8 cellular contexts compared by ENCODE assay signal in genomic region chr6:116217069-116217468, GRCh38. TPM values are rescaled to one million over a fixed set of nuclear protein-coding genes. Genes with fewer than 3 reads are reported as not detected.
DNase-seq lines count a peak whose midpoint lies in the region; ATAC-seq and TF ChIP-seq lines count a peak whose summit lies in the region.

No MANE protein-coding gene starts in this region.

- DNase-seq in NCI-H2081 (lab: John Stamatoyannopoulos, UW): peak; percentile 16 to 30
- no peak for DNase-seq in NCI-H2081 treated with DMSO at 0.1 percent for 48 hours (lab: John Stamatoyannopoulos, UW)
- peak; percentile 38 for DNase-seq in RPMI7951 (ENCODE audit: low read depth)
- peak; percentile 60 to 74 for DNase-seq in erythroblast (lab: John Stamatoyannopoulos, UW)
- no peak for DNase-seq in T-helper 9 cell
- DNase-seq in cortex of kidney (lab: John Stamatoyannopoulos, UW): no peak

- H3K27ac ChIP-seq in neural cell (ENCODE audit: low read length): no peak overlapping the region

- TF ChIP-seq POLR2A in erythroblast (IDR thresholded peaks at IDR 0.05; ENCODE audit: low read length): no peak

- peak; percentile 57 for ATAC-seq in HG03135 (IDR thresholded peaks at IDR 0.05; ENCODE audit: unreplicated experiment)

- H3K4me2 ChIP-seq in neural cell (ENCODE audit: low read length): no peak overlapping the region

- H3K27me3 ChIP-seq in neural cell (ENCODE audit: insufficient read depth, low read depth, low read length): no peaks in the 10 kb centered on the region

- H2AFZ ChIP-seq in neural cell (ENCODE audit: low read depth, low read length): no peak overlapping the region

- H3K4me3 ChIP-seq in neural cell (ENCODE audit: low read length): no peak overlapping the region

- peak; percentile 72 for TF ChIP-seq CTCF in neural cell (IDR thresholded peaks at IDR 0.05; ENCODE audit: poor library complexity, severe bottlenecking)

- no peaks in the 10 kb centered on the region for H4K20me1 ChIP-seq in neural cell (ENCODE audit: insufficient read depth)

- no peaks in the 10 kb centered on the region for H3K9me2 ChIP-seq in neural cell (ENCODE audit: insufficient read depth, low read length)

- no peaks in the 10 kb centered on the region for H3K9me3 ChIP-seq in neural cell (ENCODE audit: low read length)

- H3K36me3 ChIP-seq in neural cell (ENCODE audit: insufficient read depth, low read length): no peaks in the 10 kb centered on the region

- peak; percentile 65 for TF ChIP-seq RAD21 in neural cell (conservative IDR thresholded peaks at IDR 0.05)

- no peaks in the 10 kb centered on the region for H3F3A ChIP-seq in neural cell (ENCODE audit: insufficient read depth, low read length, poor library complexity, severe bottlenecking)

- H3K9ac ChIP-seq in neural cell (ENCODE audit: low read length): no peak overlapping the region

- no peak for TF ChIP-seq EP300 in neural cell (conservative IDR thresholded peaks at IDR 0.05; ENCODE audit: poor library complexity, severe bottlenecking)

- H3K79me2 ChIP-seq in neural cell (replicated peaks; ENCODE audit: insufficient read depth, low read length): no peaks in the 10 kb centered on the region

TF ChIP-seq in neural cell, 6 proteins besides CTCF, POLR2A, EP300 and RAD21:
- TF ChIP-seq TAF1 (IDR thresholded peaks at IDR 0.05; ENCODE audit: low read depth) (no peak), MXI1 (conservative IDR thresholded peaks at IDR 0.05; ENCODE audit: poor library complexity, severe bottlenecking) (no peak), EZH2 (IDR thresholded peaks at IDR 0.05; ENCODE audit: borderline replicate concordance, insufficient read depth, low read length, poor library complexity, severe bottlenecking) (no peak), REST (IDR thresholded peaks at IDR 0.05; ENCODE audit: borderline replicate concordance) (no peak), SMC3 (conservative IDR thresholded peaks at IDR 0.05; ENCODE audit: poor library complexity) (peak; percentile 70), POLR2AphosphoS5 (IDR thresholded peaks at IDR 0.05) (no peak)
TF ChIP-seq in neural cell: peak in this region for 1.

RNA-seq across cellular contexts. Expression of gene TSPYL4, which starts 36.8 kb away (rescaled TPM):
- 17.4 and 19.5 TPM in 2 replicates for total RNA-seq in RPMI7951 (2014; rRNA removed; shearing (Covaris generic))
- polyA plus RNA-seq in neural cell: 97.2 and 99.8 TPM in 2 replicates
- polyA minus RNA-seq in neural cell: 162 and 171 TPM in 2 replicates

Comparison
In these comparisons a context has a peak if more than half of its experiments do, and no peak if none do; other contexts are left out.
1. DNase-seq: peak in NCI-H2081 (2 of 2), RPMI7951 (single experiment) and erythroblast (2 of 2); none in NCI-H2081 treated with DMSO at 0.1 percent for 48 hours (single experiment), T-helper 9 cell (single experiment) and cortex of kidney (single experiment).